ENCODE assay signal across 1 cellular context in genomic region chr11:3834349-3835099, GRCh38.
A peak's percentile ranks its signal among the peaks of the same experiment; 100 is the strongest.
TF ChIP-seq lines count a peak whose summit lies in the region.

No MANE protein-coding gene starts in this region.

TF ChIP-seq in K562, 482 proteins besides CTCF, POLR2A, EP300 and RAD21 (continued from another document and continues in another):
- TF ChIP-seq HMGN3 (IDR thresholded peaks at IDR 0.05; ENCODE audit: borderline replicate concordance, extremely low read depth, insufficient read length, low read depth, low read length): peak; percentile 55
- no peak for TF ChIP-seq ID3 (CRISPR knock-in tag; IDR thresholded peaks at IDR 0.05)
- TF ChIP-seq ID3 (tag; IDR thresholded peaks at IDR 0.05): peak; percentile 73
- peak; percentile 87; the same call in 1 of the 2 replicates for TF ChIP-seq TARDBP (IDR thresholded peaks at IDR 0.05)
- 0 out of 2 replicates have a peak, but pooled peaks have one; percentile 19 for TF ChIP-seq RFX5 (IDR thresholded peaks at IDR 0.05; ENCODE audit: low read depth, low read length)
- TF ChIP-seq BDP1 (IDR thresholded peaks at IDR 0.05; ENCODE audit: insufficient read depth, insufficient read length): no peak
- no peak for TF ChIP-seq ATF3 (IDR thresholded peaks at IDR 0.05)
- TF ChIP-seq ATF3 (CRISPR knock-in tag; conservative IDR thresholded peaks at IDR 0.05): no peak
- no peak for TF ChIP-seq RBM25 (IDR thresholded peaks at IDR 0.05; ENCODE audit: low read depth, low read length, severe bottlenecking)
- TF ChIP-seq CCNT2 (IDR thresholded peaks at IDR 0.05; ENCODE audit: borderline replicate concordance, extremely low read depth, insufficient read length, low read depth, low read length): peak; percentile 76
- no peak for TF ChIP-seq E2F4 (CRISPR knock-in tag; IDR thresholded peaks at IDR 0.05; ENCODE audit: low read depth)
- peak in 1 of 2 experiments; percentile 49; a peak in 3 of 4 replicates for TF ChIP-seq ARNT (IDR thresholded peaks at IDR 0.05)
- TF ChIP-seq MCM3 (IDR thresholded peaks at IDR 0.05): no peak
- TF ChIP-seq HDAC2 (IDR thresholded peaks at IDR 0.05): peak; percentile 54; the same call in 1 of the 2 replicates
- TF ChIP-seq POLR2B (IDR thresholded peaks at IDR 0.05; ENCODE audit: low read depth, partially characterized antibody): peak; percentile 13
- no peak for TF ChIP-seq LARP7 (IDR thresholded peaks at IDR 0.05)
- TF ChIP-seq SMARCE1 (IDR thresholded peaks at IDR 0.05): peak; percentile 89
- 0 out of 2 replicates have a peak, but pooled peaks have one; percentile 46 for TF ChIP-seq CBX1 (IDR thresholded peaks at IDR 0.05; ENCODE audit: low read depth)
- TF ChIP-seq ZNF766 (CRISPR knock-in tag; conservative IDR thresholded peaks at IDR 0.05): peak; percentile 23; the same call in 1 of the 2 replicates
- peak; percentile 92 for TF ChIP-seq CEBPG (CRISPR knock-in tag; IDR thresholded peaks at IDR 0.05)
- peak; percentile 76 to 80 for TF ChIP-seq CEBPG (tag; conservative IDR thresholded peaks at IDR 0.05 in 1 of 2, IDR thresholded peaks at IDR 0.05 in 1 of 2)
- peak; percentile 45 to 58; a peak in 1 of 4 replicates for TF ChIP-seq FOXK2 (conservative IDR thresholded peaks at IDR 0.05 in 1 of 2, IDR thresholded peaks at IDR 0.05 in 1 of 2; ENCODE audit: low read depth in 2 of 2)
- 0 out of 2 replicates have a peak, but pooled peaks have one; percentile 42 for TF ChIP-seq E2F5 (CRISPR knock-in tag; IDR thresholded peaks at IDR 0.05)
- TF ChIP-seq TRIM25 (IDR thresholded peaks at IDR 0.05; ENCODE audit: borderline replicate concordance): 0 out of 2 replicates have a peak, but pooled peaks have one; percentile 26
- TF ChIP-seq UBTF (IDR thresholded peaks at IDR 0.05; ENCODE audit: borderline replicate concordance in 1 of 2, low read depth in 2 of 2, low read length in 2 of 2): peak in 1 of 2 experiments; percentile 54; a peak in 1 of 4 replicates
- TF ChIP-seq E2F1 (CRISPR knock-in tag; IDR thresholded peaks at IDR 0.05): no peak
- no peak for TF ChIP-seq KAT2B (IDR thresholded peaks at IDR 0.05; ENCODE audit: low read depth, low read length)
- peak; percentile 79; the same call in 1 of the 2 replicates for TF ChIP-seq ZBTB17 (CRISPR knock-in tag; IDR thresholded peaks at IDR 0.05)
- TF ChIP-seq E4F1 (CRISPR knock-in tag; IDR thresholded peaks at IDR 0.05; ENCODE audit: borderline replicate concordance): no peak
- TF ChIP-seq KHSRP (IDR thresholded peaks at IDR 0.05): no peak
- 0 out of 2 replicates have a peak, but pooled peaks have one; percentile 20 for TF ChIP-seq HES1 (IDR thresholded peaks at IDR 0.05; ENCODE audit: low read depth)
- peak in 1 of 2 experiments; percentile 42; a peak in 2 of 4 replicates for TF ChIP-seq SIN3A (IDR thresholded peaks at IDR 0.05; ENCODE audit: borderline replicate concordance in 2 of 2, control insufficient read depth in 1 of 2, low read depth in 2 of 2, low read length in 2 of 2)
- 0 out of 2 replicates have a peak, but pooled peaks have one; percentile 49 for TF ChIP-seq HMGXB4 (CRISPR knock-in tag; IDR thresholded peaks at IDR 0.05)
- 0 out of 2 replicates have a peak, but pooled peaks have one; percentile 31 for TF ChIP-seq MEF2A (IDR thresholded peaks at IDR 0.05; ENCODE audit: control insufficient read depth, low read depth, low read length)
- no peak for TF ChIP-seq POLR3G (IDR thresholded peaks at IDR 0.05; ENCODE audit: extremely low read depth, insufficient read length, insufficient replicate concordance)
- TF ChIP-seq BHLHE40 (IDR thresholded peaks at IDR 0.05; ENCODE audit: low read length): peak; percentile 57
- 0 out of 2 replicates have a peak, but pooled peaks have one; percentile 34 for TF ChIP-seq CBFB (CRISPR knock-in tag; IDR thresholded peaks at IDR 0.05)
- no peak for TF ChIP-seq SMARCB1 (IDR thresholded peaks at IDR 0.05; ENCODE audit: insufficient read length, low read depth)
- TF ChIP-seq GABPB1 (CRISPR knock-in tag; IDR thresholded peaks at IDR 0.05): peak; percentile 54; the same call in 1 of the 2 replicates
- TF ChIP-seq ZFP36 (IDR thresholded peaks at IDR 0.05; ENCODE audit: low read depth, low read length, partially characterized antibody): no peak
- TF ChIP-seq KLF16 (IDR thresholded peaks at IDR 0.05): peak; percentile 77; the same call in 1 of the 2 replicates
- no peak; the same call in 1 of the 2 replicates for TF ChIP-seq ZBTB5 (IDR thresholded peaks at IDR 0.05)
- no peak for TF ChIP-seq STAT5B (CRISPR knock-in tag; IDR thresholded peaks at IDR 0.05)
- TF ChIP-seq GATAD2A (IDR thresholded peaks at IDR 0.05): peak; percentile 96
- TF ChIP-seq ZNF212 (CRISPR knock-in tag; IDR thresholded peaks at IDR 0.05): no peak
- no peak for TF ChIP-seq TGIF2 (CRISPR knock-in tag; IDR thresholded peaks at IDR 0.05)
- peak; percentile 28; the same call in 1 of the 2 replicates for TF ChIP-seq HCFC1 (IDR thresholded peaks at IDR 0.05; ENCODE audit: low read depth, low read length)
- no peak for TF ChIP-seq PYGO2 (tag; IDR thresholded peaks at IDR 0.05)
- TF ChIP-seq NFIC (IDR thresholded peaks at IDR 0.05): peak; percentile 72
- no peak for TF ChIP-seq BCOR (IDR thresholded peaks at IDR 0.05)
- TF ChIP-seq ZNF384 (IDR thresholded peaks at IDR 0.05; ENCODE audit: low read depth, low read length): 0 out of 2 replicates have a peak, but pooled peaks have one; percentile 17
- TF ChIP-seq ASH1L (IDR thresholded peaks at IDR 0.05; ENCODE audit: borderline replicate concordance, low read depth, partially characterized antibody): no peak
- TF ChIP-seq POLR2AphosphoS5 (IDR thresholded peaks at IDR 0.05; ENCODE audit: control insufficient read depth, insufficient read depth, low read depth, low read length): peak; percentile 70
